8 cellular contexts compared by ENCODE assay signal in the genomic region with DNA sequence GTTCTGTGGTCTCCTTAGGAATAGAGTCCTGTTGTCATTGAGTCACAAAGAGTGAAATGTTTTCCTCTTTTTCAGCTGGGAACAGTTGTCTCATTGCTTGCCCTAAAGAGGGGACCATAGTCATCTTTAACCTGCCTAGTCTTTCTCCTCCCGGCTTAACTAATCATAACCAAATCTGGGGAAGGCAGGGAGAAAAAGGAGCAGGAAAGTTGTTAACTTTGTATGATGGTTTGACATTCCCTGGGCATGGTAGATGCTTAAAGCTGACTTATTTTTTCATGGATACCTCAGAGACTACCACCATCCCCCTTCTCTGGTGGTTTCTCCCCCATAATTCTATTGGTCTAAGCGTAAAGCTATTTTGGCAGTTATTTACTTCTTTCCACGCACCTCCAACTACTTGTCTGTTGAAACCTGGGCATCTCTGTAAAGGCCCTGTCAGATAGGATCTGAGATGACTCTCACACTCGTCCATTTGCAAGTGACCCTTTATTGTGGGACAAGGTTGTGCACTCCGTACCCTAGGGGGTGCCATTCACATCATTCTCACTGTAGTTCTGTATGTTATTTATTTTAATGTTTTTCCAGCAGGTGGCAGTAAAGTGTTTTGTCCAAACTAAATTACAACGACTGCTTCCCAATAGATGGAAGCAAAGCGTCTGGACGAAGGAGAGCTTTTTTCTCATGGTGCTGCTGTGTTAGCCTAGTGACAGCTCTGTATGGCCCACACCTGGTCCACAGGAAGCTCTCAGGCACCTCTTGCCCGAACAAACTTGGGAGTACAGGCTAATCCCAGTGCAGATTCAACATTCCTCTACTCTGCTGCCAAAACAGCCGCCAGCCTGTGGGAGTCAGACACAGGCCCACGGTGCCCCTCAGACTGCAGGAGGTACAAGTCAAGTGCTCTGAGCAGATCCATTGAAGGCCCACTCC. TPM values are rescaled to one million over a fixed set of nuclear protein-coding genes. Genes with fewer than 3 reads are reported as not detected.
DNase-seq lines count a peak whose midpoint lies in the region; ATAC-seq and TF ChIP-seq lines count a peak whose summit lies in the region.

No MANE protein-coding gene starts in this region.

- H2AFZ ChIP-seq in MM.1S (ENCODE audit: low read length) = peak overlapping the region; percentile 27

- TF ChIP-seq EP300 in upper lobe of left lung (IDR thresholded peaks at IDR 0.05) = no peak

- H3K36me3 ChIP-seq in MM.1S (replicated peaks; ENCODE audit: insufficient read depth, low read length) = no peaks in the 10 kb centered on the region
- no peaks in the 10 kb centered on the region for H3K36me3 ChIP-seq in upper lobe of left lung

- 24 to 32% methylated on average over 8 to 11 of the region's 11 CpGs for WGBS in upper lobe of left lung, 2 donors

- ATAC-seq in GM21786 (IDR thresholded peaks at IDR 0.05; ENCODE audit: unreplicated experiment) (peak; percentile 33), foreskin keratinocyte (peak; percentile 67), omental fat pad (ENCODE audit: low FRiP score) (peak; percentile 70), upper lobe of left lung (ENCODE audit: low FRiP score in 2 of 2) (peak; percentile 63 to 86)

- H3F3A ChIP-seq in MM.1S (ENCODE audit: insufficient read depth, low read length) = peaks cover 20% of the 10 kb centered on the region

- peaks cover 13% of the 10 kb centered on the region for H3K79me2 ChIP-seq in MM.1S (ENCODE audit: low read length)

- H3K9me2 ChIP-seq in MM.1S (replicated peaks; ENCODE audit: insufficient read depth, low read length) = no peaks in the 10 kb centered on the region

- H3K27ac ChIP-seq in MM.1S (ENCODE audit: low read length) (no peak overlapping the region), foreskin keratinocyte (no peak overlapping the region), upper lobe of left lung (no peak overlapping the region)

- peaks cover 16% of the 10 kb centered on the region for H3K4me1 ChIP-seq in MM.1S (ENCODE audit: low read length)
- H3K4me1 ChIP-seq in foreskin keratinocyte = peaks cover 9% of the 10 kb centered on the region
- peaks cover 14 to 27% (median 18%) of the 10 kb centered on the region in 4 donors for H3K4me1 ChIP-seq in upper lobe of left lung

- no peak overlapping the region for H3K9ac ChIP-seq in MM.1S (ENCODE audit: low read length)

- H4K20me1 ChIP-seq in MM.1S (ENCODE audit: insufficient read depth, low read length) = no peaks in the 10 kb centered on the region

- H3K27me3 ChIP-seq in MM.1S (replicated peaks; ENCODE audit: insufficient read depth, low read length) = no peaks in the 10 kb centered on the region
- no peaks in the 10 kb centered on the region for H3K27me3 ChIP-seq in foreskin keratinocyte
- no peaks in the 10 kb centered on the region for H3K27me3 ChIP-seq in upper lobe of left lung

- no peak overlapping the region for H3K4me3 ChIP-seq in MM.1S (ENCODE audit: low read length)
- H3K4me3 ChIP-seq in upper lobe of left lung = no peak overlapping the region

- peak overlapping the region; percentile 27; the same call in 1 of the 2 replicates for H3K4me2 ChIP-seq in MM.1S (ENCODE audit: low read depth, low read length)

- H3K9me3 ChIP-seq in MM.1S (replicated peaks; ENCODE audit: insufficient read depth, low read length) = no peaks in the 10 kb centered on the region
- H3K9me3 ChIP-seq in upper lobe of left lung = no peaks in the 10 kb centered on the region

- DNase-seq in DMS 273 (lab: John Stamatoyannopoulos, UW; ENCODE audit: unreplicated experiment) (peak; percentile 94), MM.1S (peak; percentile 89), SIG-M5 (lab: John Stamatoyannopoulos, UW) (peak; percentile 67), foreskin keratinocyte (peak; percentile 62 to 77), omental fat pad (ENCODE audit: low spot score) (no peak), upper lobe of left lung (peak in 1 of 2 donors; percentile 63)
- peak; percentile 84 for DNase-seq in activated effector memory CD4-positive, alpha-beta T cell treated with anti-CD3 and anti-CD28 coated beads, Interleukin-2, amount 50 U/mL, for 16 hours

- no peak for TF ChIP-seq POLR2A in upper lobe of left lung (IDR thresholded peaks at IDR 0.05)

- TF ChIP-seq CTCF in MM.1S (IDR thresholded peaks at IDR 0.05; ENCODE audit: low read length) (peak; percentile 96), foreskin keratinocyte (conservative IDR thresholded peaks at IDR 0.05) (peak; percentile 98), omental fat pad (IDR thresholded peaks at IDR 0.05) (peak in 1 of 3 donors; percentile 56), upper lobe of left lung (IDR thresholded peaks at IDR 0.05) (peak; percentile 65 to 88 (median 72))

RNA-seq across cellular contexts. Expression of a gene that starts 3.0 kb away (rescaled TPM):
- total RNA-seq in foreskin keratinocyte (9.7 and 10.0 TPM in 2 replicates), omental fat pad (10 to 100 TPM; 30.0 to 37.1 (median 33.6) TPM), upper lobe of left lung (10 to 100 TPM; 27.1 to 62.9 (median 40.7) TPM)
- polyA plus RNA-seq in foreskin keratinocyte = 1.9 and 2.2 TPM in 2 replicates

RNA-seq across cellular contexts. Expression of a gene that starts 48.0 kb away (rescaled TPM):
- not detected in 2 replicates for total RNA-seq in foreskin keratinocyte
- polyA plus RNA-seq in foreskin keratinocyte = not detected in 2 replicates
- total RNA-seq in omental fat pad = not detected
- total RNA-seq in upper lobe of left lung = not detected
